ENCODE assay signal across 8 cellular contexts in the genomic region with DNA sequence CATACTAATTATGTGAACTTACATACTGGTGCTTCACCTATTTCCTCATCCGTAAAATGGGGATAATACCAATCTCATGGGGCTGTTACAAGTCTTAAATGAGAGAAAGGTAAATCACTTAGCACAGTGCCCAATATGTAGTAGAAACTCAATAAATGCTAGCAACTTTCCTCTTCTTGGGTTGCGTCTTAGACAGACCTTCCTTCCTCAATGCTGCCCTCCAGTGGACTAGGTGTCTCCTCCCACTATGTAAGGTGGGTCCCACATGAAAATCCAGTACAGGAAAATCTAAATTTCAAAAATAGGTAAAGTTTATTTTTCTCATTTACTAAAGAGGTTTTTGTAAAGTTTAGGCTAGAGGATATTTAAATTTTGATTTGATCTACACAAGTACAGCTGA. TPM values are rescaled to one million over a fixed set of nuclear protein-coding genes. Genes with fewer than 3 reads are reported as not detected.
DNase-seq lines count a peak whose midpoint lies in the region; ATAC-seq and TF ChIP-seq lines count a peak whose summit lies in the region.

No MANE protein-coding gene starts in this region.

- DNase-seq in COLO829 (ENCODE audit: low spot score) (peak; percentile 7), NCI-H2227 treated with DMSO at 0.1 percent for 48 hours (lab: John Stamatoyannopoulos, UW) (peak; percentile 50), fibroblast of peridontal ligament (ENCODE audit: extremely low read depth) (peak; percentile 42), amniotic stem cell (lab: John Stamatoyannopoulos, UW) (no peak), DMS153 (lab: John Stamatoyannopoulos, UW) (no peak)
- peak; percentile 61 for DNase-seq in activated CD8-positive, alpha-beta T cell treated with anti-CD3 and anti-CD28 coated beads for 36 hours
- peak; percentile 10 for DNase-seq in stimulated activated CD4-positive, alpha-beta T cell treated with anti-CD3 and anti-CD28 coated beads, Interleukin-12 subunit alpha, Interleukin-12 subunit beta, amount 100 ng/mL, for 4 hours

- H3K27me3 Mint-ChIP-seq in activated CD8-positive, alpha-beta T cell treated with anti-CD3 and anti-CD28 coated beads for 36 hours: no peaks in the 10 kb centered on the region

- H3K36me3 Mint-ChIP-seq in activated CD8-positive, alpha-beta T cell treated with anti-CD3 and anti-CD28 coated beads for 36 hours (ENCODE audit: low read depth): peaks cover 14% of the 10 kb centered on the region

- peaks cover 13% of the 10 kb centered on the region for H3K4me1 Mint-ChIP-seq in activated CD8-positive, alpha-beta T cell treated with anti-CD3 and anti-CD28 coated beads for 36 hours (ENCODE audit: low read depth)

- POLR2A ChIA-PET in activated CD8-positive, alpha-beta T cell treated with anti-CD3 and anti-CD28 coated beads for 36 hours (lab: Charles Lee): interaction anchor here (1.2 kb wide), 1 partner anchor 67 kb away, joined by 4 read pairs; no protein-coding TSS in a partner anchor

- peak; percentile 81 for ATAC-seq in GM19324 (IDR thresholded peaks at IDR 0.05; ENCODE audit: low FRiP score, unreplicated experiment)
- ATAC-seq in activated CD8-positive, alpha-beta T cell treated with anti-CD3 and anti-CD28 coated beads for 36 hours: peak; percentile 73

- H3K27ac Mint-ChIP-seq in activated CD8-positive, alpha-beta T cell treated with anti-CD3 and anti-CD28 coated beads for 36 hours: peak overlapping the region; percentile 88

- CTCF ChIA-PET in activated CD8-positive, alpha-beta T cell treated with anti-CD3 and anti-CD28 coated beads for 36 hours (lab: Charles Lee): interaction anchor here (0.7 to 2.9 kb wide), 32 partner anchors 9 to 237 kb away, joined by 3 to 26 read pairs (median 4); a partner anchor contains a TSS

- intact Hi-C loops in activated CD8-positive, alpha-beta T cell treated with anti-CD3 and anti-CD28 coated beads for 36 hours (cut with micrococcal nuclease): loop anchor here (5.0 to 10.0 kb wide), 3 partner anchors 68 to 188 kb away; no protein-coding TSS in a partner anchor

- TF ChIP-seq CTCF in activated CD8-positive, alpha-beta T cell treated with anti-CD3 and anti-CD28 coated beads for 36 hours (IDR thresholded peaks at IDR 0.05): peak; percentile 68

- H3K4me3 Mint-ChIP-seq in activated CD8-positive, alpha-beta T cell treated with anti-CD3 and anti-CD28 coated beads for 36 hours: no peak overlapping the region

- H3K9me3 Mint-ChIP-seq in activated CD8-positive, alpha-beta T cell treated with anti-CD3 and anti-CD28 coated beads for 36 hours: no peaks in the 10 kb centered on the region

RNA-seq across cellular contexts. Expression of a gene that starts 20.6 kb away (rescaled TPM):
- 10 to 100 TPM; 10.4 to 11.1 TPM for total RNA-seq in activated CD8-positive, alpha-beta T cell treated with anti-CD3 and anti-CD28 coated beads for 36 hours

RNA-seq across cellular contexts. Expression of a gene that starts 43.4 kb away (rescaled TPM):
- total RNA-seq in activated CD8-positive, alpha-beta T cell treated with anti-CD3 and anti-CD28 coated beads for 36 hours: 100 to 1,000 TPM; 117 to 123 TPM

Comparison
In these comparisons a context has a peak if more than half of its experiments do, and no peak if none do; other contexts are left out.
1. DNase-seq: peak in COLO829 (single experiment), NCI-H2227 treated with DMSO at 0.1 percent for 48 hours (single experiment), activated CD8-positive, alpha-beta T cell treated with anti-CD3 and anti-CD28 coated beads for 36 hours (single experiment), fibroblast of peridontal ligament (single experiment) and stimulated activated CD4-positive, alpha-beta T cell treated with anti-CD3 and anti-CD28 coated beads, Interleukin-12 subunit alpha, Interleukin-12 subunit beta, amount 100 ng/mL, for 4 hours (single experiment); none in amniotic stem cell (single experiment) and DMS153 (single experiment).